1 cellular context compared by ENCODE assay signal in genomic region chr10:78349165-78349516, GRCh38.
TF ChIP-seq lines count a peak whose summit lies in the region.

No MANE protein-coding gene starts in this region.

TF ChIP-seq in HepG2, 621 proteins besides CTCF, POLR2A, EP300 and RAD21 (continued from another document):
- TF ChIP-seq, protein P1, sequence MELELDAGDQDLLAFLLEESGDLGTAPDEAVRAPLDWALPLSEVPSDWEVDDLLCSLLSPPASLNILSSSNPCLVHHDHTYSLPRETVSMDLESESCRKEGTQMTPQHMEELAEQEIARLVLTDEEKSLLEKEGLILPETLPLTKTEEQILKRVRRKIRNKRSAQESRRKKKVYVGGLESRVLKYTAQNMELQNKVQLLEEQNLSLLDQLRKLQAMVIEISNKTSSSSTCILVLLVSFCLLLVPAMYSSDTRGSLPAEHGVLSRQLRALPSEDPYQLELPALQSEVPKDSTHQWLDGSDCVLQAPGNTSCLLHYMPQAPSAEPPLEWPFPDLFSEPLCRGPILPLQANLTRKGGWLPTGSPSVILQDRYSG (CRISPR knock-in tag; IDR thresholded peaks at IDR 0.05): no peak
- TF ChIP-seq, protein P2, sequence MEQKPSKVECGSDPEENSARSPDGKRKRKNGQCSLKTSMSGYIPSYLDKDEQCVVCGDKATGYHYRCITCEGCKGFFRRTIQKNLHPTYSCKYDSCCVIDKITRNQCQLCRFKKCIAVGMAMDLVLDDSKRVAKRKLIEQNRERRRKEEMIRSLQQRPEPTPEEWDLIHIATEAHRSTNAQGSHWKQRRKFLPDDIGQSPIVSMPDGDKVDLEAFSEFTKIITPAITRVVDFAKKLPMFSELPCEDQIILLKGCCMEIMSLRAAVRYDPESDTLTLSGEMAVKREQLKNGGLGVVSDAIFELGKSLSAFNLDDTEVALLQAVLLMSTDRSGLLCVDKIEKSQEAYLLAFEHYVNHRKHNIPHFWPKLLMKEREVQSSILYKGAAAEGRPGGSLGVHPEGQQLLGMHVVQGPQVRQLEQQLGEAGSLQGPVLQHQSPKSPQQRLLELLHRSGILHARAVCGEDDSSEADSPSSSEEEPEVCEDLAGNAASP (CRISPR knock-in tag; IDR thresholded peaks at IDR 0.05; ENCODE audit: borderline replicate concordance): no peak
- TF ChIP-seq, protein P3, sequence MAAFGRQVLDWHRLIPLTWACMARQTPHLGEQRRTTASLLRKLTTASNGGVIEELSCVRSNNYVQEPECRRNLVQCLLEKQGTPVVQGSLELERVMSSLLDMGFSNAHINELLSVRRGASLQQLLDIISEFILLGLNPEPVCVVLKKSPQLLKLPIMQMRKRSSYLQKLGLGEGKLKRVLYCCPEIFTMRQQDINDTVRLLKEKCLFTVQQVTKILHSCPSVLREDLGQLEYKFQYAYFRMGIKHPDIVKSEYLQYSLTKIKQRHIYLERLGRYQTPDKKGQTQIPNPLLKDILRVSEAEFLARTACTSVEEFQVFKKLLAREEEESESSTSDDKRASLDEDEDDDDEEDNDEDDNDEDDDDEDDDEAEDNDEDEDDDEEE (CRISPR knock-in tag; IDR thresholded peaks at IDR 0.05): no peak
- TF ChIP-seq GABPB1 (CRISPR knock-in tag; IDR thresholded peaks at IDR 0.05) (no peak), SETDB1 (CRISPR knock-in tag; IDR thresholded peaks at IDR 0.05; ENCODE audit: borderline replicate concordance) (no peak), ZSCAN29 (CRISPR knock-in tag; conservative IDR thresholded peaks at IDR 0.05) (no peak), ZUFSP (CRISPR knock-in tag; IDR thresholded peaks at IDR 0.05; ENCODE audit: borderline replicate concordance) (no peak), ZNF274 (CRISPR knock-in tag; IDR thresholded peaks at IDR 0.05) (no peak), FOXM1 (CRISPR knock-in tag; IDR thresholded peaks at IDR 0.05) (no peak), ZNF772 (CRISPR knock-in tag; IDR thresholded peaks at IDR 0.05) (no peak), LRRFIP1 (CRISPR knock-in tag; conservative IDR thresholded peaks at IDR 0.05) (no peak), EZH2 (conservative IDR thresholded peaks at IDR 0.05; ENCODE audit: low read depth, low read length) (no peak), EED (CRISPR knock-in tag; IDR thresholded peaks at IDR 0.05) (no peak), MZF1 (CRISPR knock-in tag; IDR thresholded peaks at IDR 0.05; ENCODE audit: borderline replicate concordance) (no peak), SMAD1 (CRISPR knock-in tag; IDR thresholded peaks at IDR 0.05; ENCODE audit: borderline replicate concordance, low read depth) (no peak)
- TF ChIP-seq, protein P4, sequence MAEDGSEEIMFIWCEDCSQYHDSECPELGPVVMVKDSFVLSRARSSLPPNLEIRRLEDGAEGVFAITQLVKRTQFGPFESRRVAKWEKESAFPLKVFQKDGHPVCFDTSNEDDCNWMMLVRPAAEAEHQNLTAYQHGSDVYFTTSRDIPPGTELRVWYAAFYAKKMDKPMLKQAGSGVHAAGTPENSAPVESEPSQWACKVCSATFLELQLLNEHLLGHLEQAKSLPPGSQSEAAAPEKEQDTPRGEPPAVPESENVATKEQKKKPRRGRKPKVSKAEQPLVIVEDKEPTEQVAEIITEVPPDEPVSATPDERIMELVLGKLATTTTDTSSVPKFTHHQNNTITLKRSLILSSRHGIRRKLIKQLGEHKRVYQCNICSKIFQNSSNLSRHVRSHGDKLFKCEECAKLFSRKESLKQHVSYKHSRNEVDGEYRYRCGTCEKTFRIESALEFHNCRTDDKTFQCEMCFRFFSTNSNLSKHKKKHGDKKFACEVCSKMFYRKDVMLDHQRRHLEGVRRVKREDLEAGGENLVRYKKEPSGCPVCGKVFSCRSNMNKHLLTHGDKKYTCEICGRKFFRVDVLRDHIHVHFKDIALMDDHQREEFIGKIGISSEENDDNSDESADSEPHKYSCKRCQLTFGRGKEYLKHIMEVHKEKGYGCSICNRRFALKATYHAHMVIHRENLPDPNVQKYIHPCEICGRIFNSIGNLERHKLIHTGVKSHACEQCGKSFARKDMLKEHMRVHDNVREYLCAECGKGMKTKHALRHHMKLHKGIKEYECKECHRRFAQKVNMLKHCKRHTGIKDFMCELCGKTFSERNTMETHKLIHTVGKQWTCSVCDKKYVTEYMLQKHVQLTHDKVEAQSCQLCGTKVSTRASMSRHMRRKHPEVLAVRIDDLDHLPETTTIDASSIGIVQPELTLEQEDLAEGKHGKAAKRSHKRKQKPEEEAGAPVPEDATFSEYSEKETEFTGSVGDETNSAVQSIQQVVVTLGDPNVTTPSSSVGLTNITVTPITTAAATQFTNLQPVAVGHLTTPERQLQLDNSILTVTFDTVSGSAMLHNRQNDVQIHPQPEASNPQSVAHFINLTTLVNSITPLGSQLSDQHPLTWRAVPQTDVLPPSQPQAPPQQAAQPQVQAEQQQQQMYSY (CRISPR knock-in tag; IDR thresholded peaks at IDR 0.05): no peak
- TF ChIP-seq, protein P5, sequence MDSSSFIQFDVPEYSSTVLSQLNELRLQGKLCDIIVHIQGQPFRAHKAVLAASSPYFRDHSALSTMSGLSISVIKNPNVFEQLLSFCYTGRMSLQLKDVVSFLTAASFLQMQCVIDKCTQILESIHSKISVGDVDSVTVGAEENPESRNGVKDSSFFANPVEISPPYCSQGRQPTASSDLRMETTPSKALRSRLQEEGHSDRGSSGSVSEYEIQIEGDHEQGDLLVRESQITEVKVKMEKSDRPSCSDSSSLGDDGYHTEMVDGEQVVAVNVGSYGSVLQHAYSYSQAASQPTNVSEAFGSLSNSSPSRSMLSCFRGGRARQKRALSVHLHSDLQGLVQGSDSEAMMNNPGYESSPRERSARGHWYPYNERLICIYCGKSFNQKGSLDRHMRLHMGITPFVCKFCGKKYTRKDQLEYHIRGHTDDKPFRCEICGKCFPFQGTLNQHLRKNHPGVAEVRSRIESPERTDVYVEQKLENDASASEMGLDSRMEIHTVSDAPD (CRISPR knock-in tag; IDR thresholded peaks at IDR 0.05): no peak
